ENCODE assay signal across 8 cellular contexts in the genomic region with DNA sequence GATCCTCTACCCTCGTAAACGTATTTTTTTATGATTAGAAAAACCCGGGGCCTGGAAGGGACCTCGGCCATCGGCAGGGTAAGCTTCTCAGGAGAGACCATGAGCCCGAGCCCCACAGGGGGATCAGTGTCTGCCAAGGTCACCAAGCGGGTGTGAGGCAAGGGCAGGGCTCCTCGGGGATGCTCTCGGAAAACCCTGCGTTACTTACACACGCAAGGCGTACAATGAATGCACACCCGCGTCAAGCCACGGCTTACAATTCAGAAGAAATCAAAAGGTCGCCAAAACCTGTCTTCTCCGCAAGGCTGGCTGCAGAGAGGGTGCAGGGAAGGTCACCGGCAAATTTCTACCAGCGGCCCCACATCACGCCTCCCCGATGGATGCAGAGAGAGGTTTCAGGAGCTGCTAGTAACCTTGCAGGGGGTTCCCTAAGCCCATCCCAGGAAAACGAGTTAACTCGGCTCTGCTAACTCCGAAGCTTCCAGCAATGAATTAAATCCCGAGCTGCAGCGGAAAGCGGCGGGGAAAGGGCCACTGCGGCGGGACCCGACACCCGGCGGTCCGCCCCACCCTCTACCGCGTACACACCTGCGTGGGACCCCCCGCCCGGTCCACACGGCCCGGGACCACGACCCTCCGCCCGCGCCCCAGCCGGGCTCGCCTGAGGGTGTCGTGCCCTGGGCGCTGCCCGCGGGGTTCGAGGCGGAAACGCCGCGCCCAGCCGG. TPM values are rescaled to one million over a fixed set of nuclear protein-coding genes. Genes with fewer than 3 reads are reported as not detected.
DNase-seq lines count a peak whose midpoint lies in the region; ATAC-seq lines count a peak whose summit lies in the region.

No MANE protein-coding gene starts in this region.

- peak overlapping the region; percentile 86 for H3K27ac Mint-ChIP-seq in memory B cell

- H3K36me3 Mint-ChIP-seq in memory B cell, result peaks cover 14% of the 10 kb centered on the region

- peak; percentile 73 for DNase-seq in DMS53 (lab: John Stamatoyannopoulos, UW)
- peak; percentile 10 for DNase-seq in activated CD4-positive, CD25-positive, alpha-beta regulatory T cell treated with anti-CD3 and anti-CD28 coated beads, Interleukin-2, amount 50 U/mL, for 16 hours (ENCODE audit: low read depth, low spot score)
- DNase-seq in cerebellum (ENCODE audit: low spot score), result peak; percentile 35
- DNase-seq in memory B cell (ENCODE audit: low spot score in 2 of 2), result peak; percentile 38 to 44
- DNase-seq in stimulated activated naive CD8-positive, alpha-beta T cell treated with anti-CD3 and anti-CD28 coated beads, Interleukin-15, Interleukin-2, amounts not matched to agents 100 U/mL and 50 U/mL, for 24 hours, result peak; percentile 57

- H3K27me3 Mint-ChIP-seq in memory B cell, result no peaks in the 10 kb centered on the region

- H3K4me1 Mint-ChIP-seq in memory B cell, result peaks cover 59% of the 10 kb centered on the region

- H3K4me3 Mint-ChIP-seq in memory B cell, result peak overlapping the region; percentile 88

- no peaks in the 10 kb centered on the region for H3K9me3 Mint-ChIP-seq in memory B cell

- ATAC-seq in HG03066 (IDR thresholded peaks at IDR 0.05; ENCODE audit: low read depth, unreplicated experiment), result peak; percentile 15
- peak; percentile 9 for ATAC-seq in memory B cell (ENCODE audit: low read depth)
- peak; percentile 30 for ATAC-seq in stimulated activated naive CD8-positive, alpha-beta T cell treated with anti-CD3 and anti-CD28 coated beads, Interleukin-15, Interleukin-2, amounts not matched to agents 100 U/mL and 50 U/mL, for 24 hours
- ATAC-seq in GM19351 (IDR thresholded peaks at IDR 0.05; ENCODE audit: unreplicated experiment), result no peak
- ATAC-seq in HG03025 (IDR thresholded peaks at IDR 0.05; ENCODE audit: low FRiP score, unreplicated experiment), result no peak

RNA-seq across cellular contexts. Expression of gene ST3GAL5, which starts 0.6 kb away (rescaled TPM):
- 61.9 TPM for total RNA-seq in cerebellum

Comparison
In these comparisons a context has a peak if more than half of its experiments do, and no peak if none do; other contexts are left out.
1. DNase-seq: peak in every context shown above with its lines; median percentile 73 in DMS53; 57 in stimulated activated naive CD8-positive, alpha-beta T cell treated with anti-CD3 and anti-CD28 coated beads, Interleukin-15, Interleukin-2, amounts not matched to agents 100 U/mL and 50 U/mL, for 24 hours; 41 in memory B cell; 35 in cerebellum; 10 in activated CD4-positive, CD25-positive, alpha-beta regulatory T cell treated with anti-CD3 and anti-CD28 coated beads, Interleukin-2, amount 50 U/mL, for 16 hours.
2. ATAC-seq: peak in HG03066 (single experiment), memory B cell (single experiment) and stimulated activated naive CD8-positive, alpha-beta T cell treated with anti-CD3 and anti-CD28 coated beads, Interleukin-15, Interleukin-2, amounts not matched to agents 100 U/mL and 50 U/mL, for 24 hours (single experiment); none in GM19351 (single experiment) and HG03025 (single experiment).